8 cellular contexts compared by ENCODE assay signal in the genomic region with DNA sequence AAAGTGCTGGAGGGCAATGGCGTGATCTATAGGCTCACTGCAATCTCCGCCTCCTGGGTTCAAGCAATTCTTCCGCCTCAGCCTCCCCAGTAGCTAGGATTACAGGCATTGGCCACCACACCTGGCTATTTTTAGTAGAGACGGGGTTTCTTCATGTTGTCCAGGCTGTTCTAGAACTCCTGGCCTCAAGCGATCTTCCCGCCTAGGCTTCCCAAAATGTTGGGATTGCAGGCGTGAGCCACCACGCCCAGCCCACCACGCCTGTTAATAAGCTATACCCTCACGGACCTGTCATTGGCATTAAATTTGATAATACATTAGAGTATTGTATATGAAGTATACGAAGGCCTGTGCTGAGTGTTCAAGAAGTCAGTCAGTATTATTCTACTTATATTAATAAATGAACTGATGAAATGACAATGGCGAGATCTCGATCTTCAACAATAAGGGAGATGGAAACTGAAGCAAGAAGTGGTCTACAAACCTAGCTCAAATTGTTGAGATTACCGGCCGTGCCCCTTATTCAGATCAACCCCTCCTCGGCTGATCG. TPM values are rescaled to one million over a fixed set of nuclear protein-coding genes. Genes with fewer than 3 reads are reported as not detected.
A peak's percentile ranks its signal among the peaks of the same experiment; 100 is the strongest.
DNase-seq lines count a peak whose midpoint lies in the region; ATAC-seq and TF ChIP-seq lines count a peak whose summit lies in the region.

No MANE protein-coding gene starts in this region.

- CTCF ChIA-PET in A673 (lab: Charles Lee): no interaction called here
- CTCF ChIA-PET in mammary epithelial cell (lab: Charles Lee; ENCODE audit: low non-redundant PET): no interaction called here

- no peak for ATAC-seq in GM19023 (IDR thresholded peaks at IDR 0.05; ENCODE audit: unreplicated experiment)

- peaks cover 5% of the 10 kb centered on the region for H3K4me1 ChIP-seq in A673 (ENCODE audit: insufficient read depth, low read length, poor library complexity, severe bottlenecking)
- peaks cover 8% of the 10 kb centered on the region for H3K4me1 ChIP-seq in mammary epithelial cell (ENCODE audit: insufficient read depth, low read length)
- H3K4me1 ChIP-seq in mucosa of stomach (ENCODE audit: control insufficient read depth, insufficient read depth, low read length): no peaks in the 10 kb centered on the region

- H3K27me3 ChIP-seq in A673 (replicated peaks; ENCODE audit: insufficient read depth, low read depth, low read length, poor library complexity): no peaks in the 10 kb centered on the region
- H3K27me3 ChIP-seq in mammary epithelial cell (ENCODE audit: insufficient read depth, low read length): no peaks in the 10 kb centered on the region
- no peaks in the 10 kb centered on the region for H3K27me3 ChIP-seq in mucosa of stomach (ENCODE audit: control insufficient read depth, insufficient read depth, low read length)

- TF ChIP-seq CTCF in A673 (conservative IDR thresholded peaks at IDR 0.05; ENCODE audit: low read depth, low read length): no peak
- TF ChIP-seq CTCF in HFFc6 (IDR thresholded peaks at IDR 0.05): no peak
- TF ChIP-seq CTCF in mammary epithelial cell (conservative IDR thresholded peaks at IDR 0.05 in 1 of 2, IDR thresholded peaks at IDR 0.05 in 1 of 2; ENCODE audit: extremely low read depth in 1 of 2, insufficient read depth in 1 of 2, low read depth in 1 of 2, low read length in 2 of 2): no peak

- H3K27ac ChIP-seq in A673 (ENCODE audit: low read depth, low read length, poor library complexity, severe bottlenecking) (no peak overlapping the region), mammary epithelial cell (ENCODE audit: insufficient read depth, low read depth, low read length) (peak overlapping the region; percentile 58)

- peak overlapping the region; percentile 96 for H2AFZ ChIP-seq in mammary epithelial cell (ENCODE audit: low read depth, low read length)

- H3K4me2 ChIP-seq in mammary epithelial cell (ENCODE audit: insufficient read depth, low read depth, low read length): peak overlapping the region; percentile 90

- H3K79me2 ChIP-seq in mammary epithelial cell (ENCODE audit: insufficient read depth, low read length): no peaks in the 10 kb centered on the region

- H3K36me3 Mint-ChIP-seq in HFFc6 (ENCODE audit: low read depth): peaks cover under 1% of the 10 kb centered on the region; the same call in 1 of the 2 replicates

- in situ Hi-C loops in mammary epithelial cell (cut with MboI; ENCODE audit: low sequenced_read_pairs in 2 of 2): no loop called here

- BruUV-seq in A673 (replicated peaks; lab: Mats Ljungman, UMichigan) (no TSS peak), mammary epithelial cell (replicated peaks; lab: Mats Ljungman, UMichigan) (TSS peak; percentile 49)

- dilution Hi-C loops in mammary epithelial cell (cut with HindIII; ENCODE audit: low sequenced_read_pairs): no loop called here

- H3K27me3 Mint-ChIP-seq in HFFc6 (ENCODE audit: insufficient read depth): peaks cover 4% of the 10 kb centered on the region; the same call in 1 of the 2 replicates

- H3K9ac ChIP-seq in mammary epithelial cell (ENCODE audit: insufficient read depth, low read length) (peak overlapping the region; percentile 77), mucosa of stomach (ENCODE audit: low read length) (peak overlapping the region; percentile 91)

- peak overlapping the region; percentile 87 for H3K27ac Mint-ChIP-seq in HFFc6

- no peaks in the 10 kb centered on the region for H3K9me3 Mint-ChIP-seq in HFFc6

- POLR2A ChIA-PET in A673 (lab: Charles Lee; ENCODE audit: low non-redundant PET): interaction anchor here (0.5 kb wide), 1 partner anchor 99 kb away, joined by 4 read pairs; no protein-coding TSS in a partner anchor

- H3K4me1 Mint-ChIP-seq in HFFc6 (ENCODE audit: low read depth): peaks cover 26% of the 10 kb centered on the region

- no peaks in the 10 kb centered on the region for H4K20me1 ChIP-seq in mammary epithelial cell (ENCODE audit: insufficient read depth, low read length)

- no peaks in the 10 kb centered on the region for H3K9me3 ChIP-seq in A673 (ENCODE audit: low read depth, low read length, poor library complexity, severe bottlenecking)
- no peaks in the 10 kb centered on the region for H3K9me3 ChIP-seq in mammary epithelial cell (replicated peaks; ENCODE audit: insufficient read depth, low read length)
- H3K9me3 ChIP-seq in mucosa of stomach (ENCODE audit: control insufficient read depth, low read length): no peaks in the 10 kb centered on the region

- 18% methylated on average over 10 of the region's 17 CpGs for WGBS in mammary epithelial cell (ENCODE audit: low coverage, missing lambda C conversion rate)

- H3K4me3 Mint-ChIP-seq in HFFc6: peak overlapping the region; percentile 98

- H3K4me3 ChIP-seq in A673 (ENCODE audit: low read depth, low read length, poor library complexity, severe bottlenecking): peak overlapping the region; percentile 69
- H3K4me3 ChIP-seq in mammary epithelial cell (replicated peaks in 1 of 3; ENCODE audit: insufficient read depth in 1 of 3, low read depth in 2 of 3, low read length in 3 of 3): peak overlapping the region; percentile 68 to 87 (median 69)
- H3K4me3 ChIP-seq in mucosa of stomach (ENCODE audit: low read length): peak overlapping the region; percentile 83

- no peaks in the 10 kb centered on the region for H3K36me3 ChIP-seq in A673 (ENCODE audit: insufficient read depth, low read length, poor library complexity, severe bottlenecking)
- H3K36me3 ChIP-seq in mammary epithelial cell (ENCODE audit: insufficient read depth, low read length): no peaks in the 10 kb centered on the region
- no peaks in the 10 kb centered on the region for H3K36me3 ChIP-seq in mucosa of stomach (ENCODE audit: control insufficient read depth, insufficient read depth, low read length)

- intact Hi-C loops in A673 (cut with micrococcal nuclease; ENCODE audit: unreplicated experiment): loop anchor here (10.0 kb wide), 1 partner anchor 72 kb away; the partner anchor contains the start of gene PPM1D
- intact Hi-C loops in mammary epithelial cell (cut with micrococcal nuclease): loop anchor here (2.0 kb wide), 1 partner anchor 76 kb away; the partner anchor contains the start of gene PPM1D

- no peak for DNase-seq in A673 (ENCODE audit: low spot score)
- no peak for DNase-seq in HFFc6
- no peak for DNase-seq in mammary epithelial cell
- no peak for DNase-seq in NCI-H1048 (lab: John Stamatoyannopoulos, UW)
- no peak for DNase-seq in mucosa of gallbladder (ENCODE audit: low spot score)
- no peak for DNase-seq in NCI-H82 (lab: John Stamatoyannopoulos, UW)

RNA-seq across cellular contexts. Expression of gene BCAS3, which starts 0.8 kb away (rescaled TPM):
- total RNA-seq in A673 (2021) (14.4 and 23.4 TPM in 2 replicates), mammary epithelial cell (10 to 100 TPM; 20.1 to 36.3 TPM), mucosa of gallbladder (25.6 TPM)
- 10 to 100 TPM in 5 of 6 experiments, 1 to 10 TPM in 1; 9.8 to 13.8 (median 12.0) TPM for total RNA-seq in HFFc6 (2021; fragmentation: NEBNext Ultra II Directional; extraction: Animal tissue kit (Norgen Biotek cat#: 25700))
- 3.7 TPM for polyA plus RNA-seq in mammary epithelial cell
- polyA minus RNA-seq in mammary epithelial cell: 8.1 TPM
